In genomic region chrX:24851776-24852175, GRCh38 we compare ENCODE assay signal across 27 cellular contexts.
"Had no signal": no experiment of that assay in that cellular context is flagged by ENCODE, and none has a peak within 500 bp of the region (broad histone marks: within the 10 kb centered on the region; RNA-seq: fewer than 3 reads in every experiment).

No MANE protein-coding gene starts in this region.

- DNase-seq: islet precursor cell; left ventricle myocardium inferior; mesendoderm; naive B cell; natural killer cell; nephron progenitor cell; pancreas; retina; right cardiac atrium; stimulated activated CD4-positive, alpha-beta T cell treated with anti-CD3 and anti-CD28 coated beads, Interleukin-12 subunit alpha, Interleukin-12 subunit beta, amount 100 ng/mL, for 4 hours; stimulated activated CD4-positive, alpha-beta T cell treated with anti-CD3 and anti-CD28 coated beads, Interleukin-15, amount 100 ng/mL, for 24 hours; stimulated activated CD4-positive, alpha-beta T cell treated with anti-CD3 and anti-CD28 coated beads, Interleukin-2, amount 100 ng/mL, for 24 hours; stimulated activated CD4-positive, alpha-beta T cell treated with anti-CD3 and anti-CD28 coated beads, Interleukin-4, amount 100 ng/mL, for 1 hour; stimulated activated naive B cell treated with anti-CD40 and anti-IgM and Interleukin-4, amounts not matched to agents 10 μg/mL and 1 μg/mL and 100 μg/mL, for 72 hours; stimulated activated naive CD8-positive, alpha-beta T cell treated with anti-CD3 and anti-CD28 coated beads, Interleukin-15, Interleukin-2, amounts not matched to agents 100 U/mL and 50 U/mL, for 24 hours; stomach; testis; thyroid gland; transverse colon; upper lobe of right lung had no signal

- H3K27me3 ChIP-seq: hepatocyte, pancreas, stomach, testis, thyroid gland, transverse colon, upper lobe of right lung had no signal

- H3K4me2 ChIP-seq: hepatocyte had no signal

- H3K27me3 Mint-ChIP-seq: naive B cell; stimulated activated naive B cell treated with anti-CD40 and anti-IgM and Interleukin-4, amounts not matched to agents 10 μg/mL and 1 μg/mL and 100 μg/mL, for 72 hours had no signal

- H3K4me3 Mint-ChIP-seq: mesothelial cell of epicardium; naive B cell; natural killer cell; nephron progenitor cell; stimulated activated naive B cell treated with anti-CD40 and anti-IgM and Interleukin-4, amounts not matched to agents 10 μg/mL and 1 μg/mL and 100 μg/mL, for 72 hours had no signal

- H3K79me2 ChIP-seq: hepatocyte had no signal

- ATAC-seq: natural killer cell; pancreas; right cardiac atrium; sciatic nerve; stimulated activated naive B cell treated with anti-CD40 and anti-IgM and Interleukin-4, amounts not matched to agents 10 μg/mL and 1 μg/mL and 100 μg/mL, for 72 hours; stimulated activated naive CD8-positive, alpha-beta T cell treated with anti-CD3 and anti-CD28 coated beads, Interleukin-15, Interleukin-2, amounts not matched to agents 100 U/mL and 50 U/mL, for 24 hours; upper lobe of right lung had no signal

- H3K36me3 ChIP-seq: left ventricle myocardium inferior, pancreas, prostate gland, thyroid gland, transverse colon, upper lobe of right lung had no signal

- H3K4me1 ChIP-seq: left ventricle myocardium inferior, pancreas, prostate gland, stomach, testis, transverse colon, upper lobe of right lung had no signal

- H3K9me3 ChIP-seq: left ventricle myocardium inferior, pancreas, prostate gland, stomach, testis, thyroid gland, transverse colon, upper lobe of right lung had no signal

- FAIRE-seq: pancreas, urothelium cell line had no signal

- H3K36me3 Mint-ChIP-seq: natural killer cell had no signal

- H3K9me3 Mint-ChIP-seq: mesothelial cell of epicardium; natural killer cell; nephron progenitor cell; stimulated activated naive B cell treated with anti-CD40 and anti-IgM and Interleukin-4, amounts not matched to agents 10 μg/mL and 1 μg/mL and 100 μg/mL, for 72 hours had no signal

- H2AFZ ChIP-seq: hepatocyte had no signal

- H3K27ac Mint-ChIP-seq: mesothelial cell of epicardium; naive B cell; natural killer cell; nephron progenitor cell; stimulated activated naive B cell treated with anti-CD40 and anti-IgM and Interleukin-4, amounts not matched to agents 10 μg/mL and 1 μg/mL and 100 μg/mL, for 72 hours had no signal

- H3K27ac ChIP-seq: hepatocyte, left ventricle myocardium inferior, pancreas, prostate gland, skin epidermis, stomach, testis, transverse colon, upper lobe of right lung had no signal

- H3K4me3 ChIP-seq: hepatocyte, left ventricle myocardium inferior, lung, pancreas, prostate gland, skin epidermis, stomach, testis, thyroid gland, transverse colon, upper lobe of right lung had no signal

- H3K4me1 Mint-ChIP-seq: naive B cell; natural killer cell; nephron progenitor cell; stimulated activated naive B cell treated with anti-CD40 and anti-IgM and Interleukin-4, amounts not matched to agents 10 μg/mL and 1 μg/mL and 100 μg/mL, for 72 hours had no signal
